In the genomic region with DNA sequence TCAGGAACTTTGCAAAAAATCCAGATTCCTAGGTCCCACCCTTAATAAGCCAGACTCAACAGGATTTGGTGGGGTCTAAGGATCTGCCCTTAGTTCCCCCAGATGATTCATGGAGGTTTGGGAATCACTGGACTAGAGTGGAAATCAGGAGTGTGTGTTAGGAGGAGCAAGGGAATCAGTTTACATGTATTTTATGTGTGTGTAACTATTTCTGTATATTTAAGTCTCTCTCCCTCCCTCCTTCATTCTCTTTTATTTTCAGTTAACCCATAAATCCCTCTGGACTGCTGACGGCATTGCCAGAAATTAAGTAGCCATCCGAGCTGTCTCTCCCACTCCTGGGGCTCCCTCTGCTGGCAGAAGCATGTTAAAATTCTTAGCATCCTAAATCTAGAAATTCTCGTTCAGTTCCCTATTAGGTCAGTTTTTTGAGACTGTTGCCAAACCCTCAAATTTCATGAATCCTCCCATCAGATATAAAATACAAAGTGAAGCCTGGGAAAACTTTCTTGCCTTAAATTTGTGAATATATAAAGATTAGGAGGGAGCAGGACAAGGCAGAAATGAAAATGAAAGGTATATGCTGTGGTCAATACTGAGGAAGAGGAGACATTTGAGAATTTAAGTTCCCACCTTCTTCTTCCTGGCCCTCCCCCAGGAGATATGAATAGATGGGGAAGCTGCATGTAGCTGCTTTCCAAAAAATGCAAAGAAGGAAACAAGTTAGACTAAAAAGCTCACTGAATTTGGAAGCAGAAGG, we compare ENCODE assay signal across 9 cellular contexts. TPM values are rescaled to one million over a fixed set of nuclear protein-coding genes. Genes with fewer than 3 reads are reported as not detected.
A peak's percentile ranks its signal among the peaks of the same experiment; 100 is the strongest.
DNase-seq lines count a peak whose midpoint lies in the region; ATAC-seq and TF ChIP-seq lines count a peak whose summit lies in the region.
"Had no signal": no experiment of that assay in that cellular context is flagged by ENCODE, and none has a peak within 500 bp of the region (broad histone marks: within the 10 kb centered on the region; RNA-seq: fewer than 3 reads in every experiment).

No MANE protein-coding gene starts in this region.

- POLR2A ChIA-PET in activated CD4-positive, alpha-beta T cell treated with anti-CD3 and anti-CD28 coated beads for 36 hours (lab: Charles Lee): no interaction called here

- no peaks in the 10 kb centered on the region for H3K36me3 ChIP-seq in colonic mucosa
- H3K36me3 ChIP-seq in left lung: no peaks in the 10 kb centered on the region

- H3K4me1 Mint-ChIP-seq in activated CD4-positive, alpha-beta T cell treated with anti-CD3 and anti-CD28 coated beads for 36 hours: peaks cover 40% of the 10 kb centered on the region

- H3K4me3 Mint-ChIP-seq in activated CD4-positive, alpha-beta T cell treated with anti-CD3 and anti-CD28 coated beads for 36 hours: no peak overlapping the region
- H3K4me3 Mint-ChIP-seq: stimulated activated naive CD8-positive, alpha-beta T cell treated with anti-CD3 and anti-CD28 coated beads, Interleukin-15, Interleukin-2, amounts not matched to agents 100 ng/mL and 50 ng/mL, for 24 hours had no signal

- H3K9me3 Mint-ChIP-seq in activated CD4-positive, alpha-beta T cell treated with anti-CD3 and anti-CD28 coated beads for 36 hours (ENCODE audit: low read depth): no peaks in the 10 kb centered on the region
- H3K9me3 Mint-ChIP-seq: stimulated activated naive CD8-positive, alpha-beta T cell treated with anti-CD3 and anti-CD28 coated beads, Interleukin-15, Interleukin-2, amounts not matched to agents 100 ng/mL and 50 ng/mL, for 24 hours had no signal

- H3K27me3 ChIP-seq in colonic mucosa: no peaks in the 10 kb centered on the region
- no peaks in the 10 kb centered on the region for H3K27me3 ChIP-seq in left lung

- H3K27ac Mint-ChIP-seq in activated CD4-positive, alpha-beta T cell treated with anti-CD3 and anti-CD28 coated beads for 36 hours: peak overlapping the region; percentile 43

- peak; percentile 77 for ATAC-seq in HG03108 (IDR thresholded peaks at IDR 0.05; ENCODE audit: unreplicated experiment)
- peak; percentile 68 for ATAC-seq in activated CD4-positive, alpha-beta T cell treated with anti-CD3 and anti-CD28 coated beads for 36 hours
- peak; percentile 86 for ATAC-seq in left lung
- no peak for ATAC-seq in HG02884 (IDR thresholded peaks at IDR 0.05; ENCODE audit: unreplicated experiment)

- H3K4me3 ChIP-seq in GM12864 (ENCODE audit: low read depth, low read length): no peak overlapping the region
- no peak overlapping the region for H3K4me3 ChIP-seq in colonic mucosa
- H3K4me3 ChIP-seq in left lung: no peak overlapping the region

- no peaks in the 10 kb centered on the region for H3K4me1 ChIP-seq in colonic mucosa
- H3K4me1 ChIP-seq in left lung: peaks cover 6 to 30% of the 10 kb centered on the region in 2 donors

- no peaks in the 10 kb centered on the region for H3K36me3 Mint-ChIP-seq in activated CD4-positive, alpha-beta T cell treated with anti-CD3 and anti-CD28 coated beads for 36 hours (ENCODE audit: low read depth)

- intact Hi-C loops in activated CD4-positive, alpha-beta T cell treated with anti-CD3 and anti-CD28 coated beads for 36 hours (cut with DNase I, micrococcal nuclease): loop anchor here (1.0 to 5.0 kb wide), 9 partner anchors 46 to 134 kb away; a partner anchor contains a TSS
- intact Hi-C loops in colonic mucosa (cut with DNase I): loop anchor here (1.0 to 2.0 kb wide), 2 partner anchors 90 to 117 kb away; no protein-coding TSS in a partner anchor
- intact Hi-C loops in left lung (cut with DNase I): loop anchor here in 1 of 2 donors (5.0 kb wide), 1 partner anchor 111 kb away; a partner anchor contains a TSS

- CTCF ChIA-PET in activated CD4-positive, alpha-beta T cell treated with anti-CD3 and anti-CD28 coated beads for 36 hours (lab: Charles Lee): interaction anchor here (0.7 to 4.0 kb wide), 28 partner anchors 9 to 178 kb away, joined by 3 to 23 read pairs (median 4); a partner anchor contains a TSS

- no peak overlapping the region for H3K27ac ChIP-seq in colonic mucosa
- H3K27ac ChIP-seq in left lung: no peak overlapping the region

- H3K9me3 ChIP-seq in colonic mucosa: no peaks in the 10 kb centered on the region
- H3K9me3 ChIP-seq in left lung: no peaks in the 10 kb centered on the region

- H3K9ac ChIP-seq in colonic mucosa (ENCODE audit: low read depth in 2 of 2, low read length in 2 of 2): peak overlapping the region in 1 of 2 donors; percentile 6

- DNase-seq in GM12864 (ENCODE audit: low read depth): no peak
- peak; percentile 81 to 92 for DNase-seq in NCI-H446 (lab: John Stamatoyannopoulos, UW)
- peak; percentile 88 for DNase-seq in activated CD4-positive, alpha-beta T cell treated with anti-CD3 and anti-CD28 coated beads for 36 hours
- peak; percentile 89 for DNase-seq in colonic mucosa
- peak; percentile 45 to 73 for DNase-seq in left lung
- peak; percentile 84 for DNase-seq in stimulated activated CD4-positive, alpha-beta T cell treated with anti-CD3 and anti-CD28 coated beads, Interleukin-4, amount 100 ng/mL, for 24 hours

- TF ChIP-seq CTCF in GM12864 (IDR thresholded peaks at IDR 0.05; ENCODE audit: low read depth, low read length, missing control alignments) (peak; percentile 78), colonic mucosa (IDR thresholded peaks at IDR 0.05) (peak; percentile 86), left lung (IDR thresholded peaks at IDR 0.05) (peak; percentile 76 to 82)

- H3K27me3 Mint-ChIP-seq in activated CD4-positive, alpha-beta T cell treated with anti-CD3 and anti-CD28 coated beads for 36 hours: no peaks in the 10 kb centered on the region

RNA-seq across cellular contexts. Expression of a gene that starts 11.7 kb away (rescaled TPM):
- 1 to 10 TPM; 4.5 to 5.7 TPM for total RNA-seq in activated CD4-positive, alpha-beta T cell treated with anti-CD3 and anti-CD28 coated beads for 36 hours
- under 1 TPM; 0.48 to 0.59 TPM for total RNA-seq in colonic mucosa
- total RNA-seq in left lung: 10 to 100 TPM in 1 of 2 donors, 1 to 10 TPM in 1; 8.1 to 30.7 TPM

RNA-seq across cellular contexts. Expression of a gene that starts 17.7 kb away (rescaled TPM):
- 10 to 100 TPM; 21.9 to 22.8 TPM for total RNA-seq in activated CD4-positive, alpha-beta T cell treated with anti-CD3 and anti-CD28 coated beads for 36 hours
- total RNA-seq in colonic mucosa: 10 to 100 TPM; 24.3 to 24.7 TPM
- total RNA-seq in left lung: 10 to 100 TPM; 10.6 to 89.1 TPM

RNA-seq across cellular contexts. Expression of a gene that starts 40.7 kb away (rescaled TPM):
- total RNA-seq in activated CD4-positive, alpha-beta T cell treated with anti-CD3 and anti-CD28 coated beads for 36 hours: 1 to 10 TPM; 3.1 to 4.2 TPM
- 100 to 1,000 TPM in 1 of 2 donors, 10 to 100 TPM in 1; 92.5 to 110 TPM for total RNA-seq in colonic mucosa
- total RNA-seq in left lung: 100 to 1,000 TPM in 1 of 2 donors, 10 to 100 TPM in 1; 64.1 to 126 TPM

Comparison
In these comparisons a context has a peak if more than half of its experiments do, and no peak if none do; other contexts are left out.
1. RNA of a gene that starts 40.7 kb away (total RNA-seq): 64.1 to 126 TPM in left lung and 92.5 to 110 TPM in colonic mucosa; 3.1 to 4.2 TPM in activated CD4-positive, alpha-beta T cell treated with anti-CD3 and anti-CD28 coated beads for 36 hours; every median in the first group is over 10 times any median in the second.
2. Peak in every context shown above with its lines, with median percentiles within 50 percentile points of each other: CTCF ChIP-seq.